In genomic region chr16:10554569-10554968, GRCh38 we compare ENCODE assay signal across 20 cellular contexts. TPM values are rescaled to one million over a fixed set of nuclear protein-coding genes. Genes with fewer than 3 reads are reported as not detected.
DNase-seq lines count a peak whose midpoint lies in the region; ATAC-seq and TF ChIP-seq lines count a peak whose summit lies in the region.
"Had no signal": no experiment of that assay in that cellular context is flagged by ENCODE, and none has a peak within 500 bp of the region (broad histone marks: within the 10 kb centered on the region; RNA-seq: fewer than 3 reads in every experiment).

No MANE protein-coding gene starts in this region.

- TF ChIP-seq POLR2A in uterus (IDR thresholded peaks at IDR 0.05), result no peak

- peaks cover 8% of the 10 kb centered on the region for H3K36me3 Mint-ChIP-seq in stimulated activated memory B cell treated with anti-CD40 and anti-IgM and Interleukin-4, amounts not matched to agents 10 μg/mL and 1 μg/mL and 100 μg/mL, for 72 hours
- H3K36me3 Mint-ChIP-seq: CD14-positive monocyte had no signal

- intact Hi-C loops in uterus (cut with DNase I; ENCODE audit: low total_unique reads), result no loop called here

- peaks cover 23% of the 10 kb centered on the region for H3K4me1 Mint-ChIP-seq in stimulated activated memory B cell treated with anti-CD40 and anti-IgM and Interleukin-4, amounts not matched to agents 10 μg/mL and 1 μg/mL and 100 μg/mL, for 72 hours

- H3K4me1 ChIP-seq in uterus, result no peaks in the 10 kb centered on the region

- H3K27me3 ChIP-seq in uterus, result no peaks in the 10 kb centered on the region

- H3K4me3 Mint-ChIP-seq in stimulated activated memory B cell treated with anti-CD40 and anti-IgM and Interleukin-4, amounts not matched to agents 10 μg/mL and 1 μg/mL and 100 μg/mL, for 72 hours, result no peak overlapping the region
- H3K4me3 Mint-ChIP-seq: CD14-positive monocyte, H9, HFFc6 had no signal

- H3K4me3 ChIP-seq in GM12865 (ENCODE audit: low read depth, low read length) (no peak overlapping the region), coronary artery (no peak overlapping the region), uterus (no peak overlapping the region)
- H3K4me3 ChIP-seq: GM23248 had no signal

- no peaks in the 10 kb centered on the region for H3K36me3 ChIP-seq in uterus

- peak overlapping the region; percentile 15 to 18 for H3K27ac ChIP-seq in coronary artery
- H3K27ac ChIP-seq in uterus, result no peak overlapping the region
- H3K27ac ChIP-seq: GM23248 had no signal

- no peaks in the 10 kb centered on the region for H3K9me3 ChIP-seq in uterus

- peak; percentile 53 for ATAC-seq in HG02852 (IDR thresholded peaks at IDR 0.05; ENCODE audit: unreplicated experiment)
- ATAC-seq in stimulated activated memory B cell treated with anti-CD40 and anti-IgM and Interleukin-4, amounts not matched to agents 10 μg/mL and 1 μg/mL and 100 μg/mL, for 72 hours, result peak; percentile 85
- ATAC-seq: Right ventricle myocardium inferior had no signal

- H3K9me3 Mint-ChIP-seq in stimulated activated memory B cell treated with anti-CD40 and anti-IgM and Interleukin-4, amounts not matched to agents 10 μg/mL and 1 μg/mL and 100 μg/mL, for 72 hours, result peaks cover 6% of the 10 kb centered on the region
- H3K9me3 Mint-ChIP-seq: HFFc6 had no signal

- TF ChIP-seq CTCF in GM12865 (IDR thresholded peaks at IDR 0.05; ENCODE audit: insufficient read depth, low read depth, low read length, missing control alignments) (no peak), coronary artery (IDR thresholded peaks at IDR 0.05) (no peak), uterus (IDR thresholded peaks at IDR 0.05) (no peak)

- H3K27me3 Mint-ChIP-seq in stimulated activated memory B cell treated with anti-CD40 and anti-IgM and Interleukin-4, amounts not matched to agents 10 μg/mL and 1 μg/mL and 100 μg/mL, for 72 hours, result no peaks in the 10 kb centered on the region

- DNase-seq in GM12865 (ENCODE audit: low read depth), result peak; percentile 43
- no peak for DNase-seq in coronary artery (ENCODE audit: low spot score)
- DNase-seq in activated CD8-positive, alpha-beta memory T cell treated with anti-CD3 and anti-CD28 coated beads, Interleukin-2, amount 50 U/mL, for 4 hours, result no peak
- no peak for DNase-seq in NCI-H748 (lab: John Stamatoyannopoulos, UW; ENCODE audit: unreplicated experiment)
- no peak for DNase-seq in uterus
- DNase-seq: AML-193, DMS53, GDM1, GM23248, H9, HFFc6, Kasumi-1, NCI-H1694 treated with DMSO at 0.1 percent for 48 hours, NCI-H2081 treated with DMSO at 0.1 percent for 48 hours, NCI-H446, NCI-H526 had no signal

- no peak overlapping the region for H3K27ac Mint-ChIP-seq in stimulated activated memory B cell treated with anti-CD40 and anti-IgM and Interleukin-4, amounts not matched to agents 10 μg/mL and 1 μg/mL and 100 μg/mL, for 72 hours
- H3K27ac Mint-ChIP-seq: CD14-positive monocyte, H9, HFFc6 had no signal

RNA-seq across cellular contexts. Expression of gene EMP2, which starts 25.8 kb away (rescaled TPM):
- total RNA-seq in uterus, result 10 to 100 TPM; 16.4 to 88.3 (median 32.1) TPM

Comparison
In these comparisons a context has a peak if more than half of its experiments do, and no peak if none do; other contexts are left out.
1. H3K27ac ChIP-seq: peak in coronary artery (2 of 2); none in uterus (0 of 2).